8 cellular contexts compared by ENCODE assay signal in genomic region chr1:96966536-96967138, GRCh38.
DNase-seq lines count a peak whose midpoint lies in the region; ATAC-seq and TF ChIP-seq lines count a peak whose summit lies in the region.

No MANE protein-coding gene starts in this region.

- H3K27me3 ChIP-seq in DOHH2 (ENCODE audit: control insufficient read depth, low read length) = no peaks in the 10 kb centered on the region
- H3K27me3 ChIP-seq in PC-9 (ENCODE audit: insufficient read depth, low read depth) = no peaks in the 10 kb centered on the region
- H3K27me3 ChIP-seq in neutrophil = peaks cover 19% of the 10 kb centered on the region

- peak; percentile 97 for ATAC-seq in GM21515 (IDR thresholded peaks at IDR 0.05; ENCODE audit: unreplicated experiment)

- POLR2A ChIA-PET in PC-9 (lab: Charles Lee; ENCODE audit: unreplicated experiment) = no interaction called here

- no peaks in the 10 kb centered on the region for H4K20me1 ChIP-seq in DOHH2 (ENCODE audit: control insufficient read depth, insufficient read depth, low read depth, low read length)
- H4K20me1 ChIP-seq in PC-9 (ENCODE audit: insufficient read depth) = no peaks in the 10 kb centered on the region

- no peaks in the 10 kb centered on the region for H3K9me2 ChIP-seq in DOHH2 (replicated peaks; ENCODE audit: control insufficient read depth, low read length)
- H3K9me2 ChIP-seq in PC-9 (ENCODE audit: insufficient read depth) = no peaks in the 10 kb centered on the region

- H3K4me3 ChIP-seq in DOHH2 (ENCODE audit: low read length) (no peak overlapping the region), PC-9 (peak overlapping the region; percentile 42; the same call in 1 of the 2 replicates), neutrophil (ENCODE audit: low read depth in 1 of 2, low read length in 1 of 2) (no peak overlapping the region)

- H3K79me2 ChIP-seq in DOHH2 (ENCODE audit: control insufficient read depth, low read length) = no peaks in the 10 kb centered on the region
- H3K79me2 ChIP-seq in PC-9 (ENCODE audit: low read depth) = no peaks in the 10 kb centered on the region

- DNase-seq in HUDEP-2 (lab: John Stamatoyannopoulos, UW; ENCODE audit: unreplicated experiment in 76 of 76) = peak in 58 of 76 experiments; percentile 1 to 74 (median 30)
- peak; percentile 57 to 74 for DNase-seq in PC-9
- peak; percentile 75 to 83 for DNase-seq in activated T-cell treated with anti-CD3 and anti-CD28 coated beads, Interleukin-2, amount 50 U/mL, for 48 hours
- peak; percentile 88 for DNase-seq in fibroblast of peridontal ligament (ENCODE audit: extremely low read depth)
- peak; percentile 90 for DNase-seq in superior temporal gyrus (ENCODE audit: extremely low spot score)

- H3K4me1 ChIP-seq in DOHH2 (ENCODE audit: control insufficient read depth, low read length) = no peaks in the 10 kb centered on the region
- 0 out of 2 replicates have a peak, but pooled peaks cover 3% of the 10 kb centered on the region for H3K4me1 ChIP-seq in PC-9 (replicated peaks; ENCODE audit: insufficient read depth)
- no peaks in the 10 kb centered on the region for H3K4me1 ChIP-seq in neutrophil (ENCODE audit: control insufficient read depth in 1 of 2, insufficient read depth in 1 of 2, low read depth in 1 of 2, low read length in 1 of 2)

- H2AFZ ChIP-seq in PC-9 = peak overlapping the region; percentile 80

- BruUV-seq in PC-9 (replicated peaks; lab: Mats Ljungman, UMichigan) = no TSS peak

- H3K9me3 ChIP-seq in DOHH2 (ENCODE audit: control insufficient read depth, insufficient read depth, low read length) (no peaks in the 10 kb centered on the region), PC-9 (ENCODE audit: insufficient read depth, low read depth) (no peaks in the 10 kb centered on the region), neutrophil (no peaks in the 10 kb centered on the region)

- TF ChIP-seq CTCF in DOHH2 (IDR thresholded peaks at IDR 0.05; ENCODE audit: low read depth, low read length, poor library complexity, severe bottlenecking) = peak; percentile 60
- TF ChIP-seq CTCF in PC-9 (conservative IDR thresholded peaks at IDR 0.05) = peak; percentile 99
- peak; percentile 85 for TF ChIP-seq CTCF in neutrophil (IDR thresholded peaks at IDR 0.05)

- H3K4me2 ChIP-seq in DOHH2 (ENCODE audit: low read length) = no peak overlapping the region
- H3K4me2 ChIP-seq in PC-9 = peak overlapping the region; percentile 63

- H3K27ac ChIP-seq in DOHH2 (ENCODE audit: low read depth, low read length) (no peak overlapping the region), PC-9 (no peak overlapping the region), neutrophil (no peak overlapping the region)

- H3F3A ChIP-seq in DOHH2 (ENCODE audit: control insufficient read depth, insufficient read depth) (no peaks in the 10 kb centered on the region), PC-9 (ENCODE audit: insufficient read depth, low read depth) (no peaks in the 10 kb centered on the region)

- H3K36me3 ChIP-seq in DOHH2 (ENCODE audit: control insufficient read depth, low read length) = no peaks in the 10 kb centered on the region
- H3K36me3 ChIP-seq in PC-9 (ENCODE audit: low read depth) = no peaks in the 10 kb centered on the region
- H3K36me3 ChIP-seq in neutrophil = no peaks in the 10 kb centered on the region

- CTCF ChIA-PET in PC-9 (lab: Charles Lee) = no interaction called here

- intact Hi-C loops in PC-9 (cut with micrococcal nuclease; ENCODE audit: unreplicated experiment) = loop anchor here (1.0 to 10.0 kb wide), 5 partner anchors 228 to 1502 kb away; partner anchors contain the start of gene DPYD

Comparison
In these comparisons a context has a peak if more than half of its experiments do, and no peak if none do; other contexts are left out.
1. DNase-seq: peak in every context shown above with its lines; median percentile 90 in superior temporal gyrus; 88 in fibroblast of peridontal ligament; 79 in activated T-cell treated with anti-CD3 and anti-CD28 coated beads, Interleukin-2, amount 50 U/mL, for 48 hours; 66 in PC-9; 30 in HUDEP-2.